In the genomic region with DNA sequence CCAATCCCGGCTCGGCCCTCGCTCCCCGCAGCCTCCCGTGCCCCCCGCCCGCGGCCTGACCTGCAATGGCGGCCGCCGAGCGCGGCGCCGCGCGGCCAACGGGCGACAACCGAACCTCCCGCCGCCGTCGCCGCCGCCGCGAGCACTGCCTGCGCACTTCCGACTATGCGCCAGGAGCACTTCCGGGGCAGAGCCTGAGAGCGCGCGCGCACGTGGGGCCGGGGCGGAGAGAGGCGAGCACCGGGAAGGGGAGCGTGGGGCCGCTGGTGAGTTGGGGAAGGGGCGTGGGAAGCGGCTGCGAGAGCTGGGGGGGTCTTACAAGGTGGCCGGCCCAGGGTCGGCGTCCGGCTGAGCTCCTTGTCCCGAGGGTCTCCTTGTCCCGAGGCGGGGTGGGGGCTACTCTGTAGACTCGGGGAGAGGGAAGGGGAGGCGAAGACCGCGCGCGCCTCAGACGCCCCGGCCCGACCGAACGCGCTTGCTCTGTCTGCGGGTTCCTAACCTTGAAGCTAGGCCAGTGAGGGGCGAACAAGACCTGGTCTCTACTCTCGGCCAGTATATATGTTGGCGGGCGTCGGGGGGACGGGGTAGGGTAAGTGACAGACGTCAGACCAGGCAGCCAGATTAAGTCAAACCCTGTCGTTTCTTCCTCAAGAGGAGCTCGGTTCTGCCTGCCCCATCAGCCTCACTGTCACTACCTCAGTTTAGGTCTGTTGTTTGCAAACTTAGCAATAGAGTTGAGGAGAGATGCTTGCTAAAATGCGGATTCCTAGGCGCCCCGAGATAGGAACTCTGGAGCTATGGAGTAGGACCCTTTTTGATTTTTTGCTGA, we compare ENCODE assay signal across 1 cellular context.
TF ChIP-seq lines count a peak whose summit lies in the region.

A gene with protein sequence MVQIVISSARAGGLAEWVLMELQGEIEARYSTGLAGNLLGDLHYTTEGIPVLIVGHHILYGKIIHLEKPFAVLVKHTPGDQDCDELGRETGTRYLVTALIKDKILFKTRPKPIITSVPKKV (minus strand): TSS at position 165 of the 829 bp plus-strand sequence. CDS start 11,130 bp downstream, outside the sequence.
A gene (plus strand): TSS at position 226 of the 829 bp plus-strand sequence. CDS start 811 bp downstream, outside the sequence.

TF ChIP-seq in K562, 482 proteins besides CTCF, POLR2A, EP300 and RAD21 (continued from another document and continues in another):
- TF ChIP-seq, protein P1, sequence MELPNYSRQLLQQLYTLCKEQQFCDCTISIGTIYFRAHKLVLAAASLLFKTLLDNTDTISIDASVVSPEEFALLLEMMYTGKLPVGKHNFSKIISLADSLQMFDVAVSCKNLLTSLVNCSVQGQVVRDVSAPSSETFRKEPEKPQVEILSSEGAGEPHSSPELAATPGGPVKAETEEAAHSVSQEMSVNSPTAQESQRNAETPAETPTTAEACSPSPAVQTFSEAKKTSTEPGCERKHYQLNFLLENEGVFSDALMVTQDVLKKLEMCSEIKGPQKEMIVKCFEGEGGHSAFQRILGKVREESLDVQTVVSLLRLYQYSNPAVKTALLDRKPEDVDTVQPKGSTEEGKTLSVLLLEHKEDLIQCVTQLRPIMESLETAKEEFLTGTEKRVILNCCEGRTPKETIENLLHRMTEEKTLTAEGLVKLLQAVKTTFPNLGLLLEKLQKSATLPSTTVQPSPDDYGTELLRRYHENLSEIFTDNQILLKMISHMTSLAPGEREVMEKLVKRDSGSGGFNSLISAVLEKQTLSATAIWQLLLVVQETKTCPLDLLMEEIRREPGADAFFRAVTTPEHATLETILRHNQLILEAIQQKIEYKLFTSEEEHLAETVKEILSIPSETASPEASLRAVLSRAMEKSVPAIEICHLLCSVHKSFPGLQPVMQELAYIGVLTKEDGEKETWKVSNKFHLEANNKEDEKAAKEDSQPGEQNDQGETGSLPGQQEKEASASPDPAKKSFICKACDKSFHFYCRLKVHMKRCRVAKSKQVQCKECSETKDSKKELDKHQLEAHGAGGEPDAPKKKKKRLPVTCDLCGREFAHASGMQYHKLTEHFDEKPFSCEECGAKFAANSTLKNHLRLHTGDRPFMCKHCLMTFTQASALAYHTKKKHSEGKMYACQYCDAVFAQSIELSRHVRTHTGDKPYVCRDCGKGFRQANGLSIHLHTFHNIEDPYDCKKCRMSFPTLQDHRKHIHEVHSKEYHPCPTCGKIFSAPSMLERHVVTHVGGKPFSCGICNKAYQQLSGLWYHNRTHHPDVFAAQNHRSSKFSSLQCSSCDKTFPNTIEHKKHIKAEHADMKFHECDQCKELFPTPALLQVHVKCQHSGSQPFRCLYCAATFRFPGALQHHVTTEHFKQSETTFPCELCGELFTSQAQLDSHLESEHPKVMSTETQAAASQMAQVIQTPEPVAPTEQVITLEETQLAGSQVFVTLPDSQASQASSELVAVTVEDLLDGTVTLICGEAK (IDR thresholded peaks at IDR 0.05), result peak; percentile 92
- TF ChIP-seq, protein P1 (CRISPR knock-in tag; IDR thresholded peaks at IDR 0.05), result no peak
- TF ChIP-seq NONO (IDR thresholded peaks at IDR 0.05; ENCODE audit: low read depth in 2 of 2, low read length in 1 of 2), result peak; percentile 83 to 85
- no peak for TF ChIP-seq RBM25 (IDR thresholded peaks at IDR 0.05; ENCODE audit: low read depth, low read length, severe bottlenecking)
- TF ChIP-seq, protein P2, sequence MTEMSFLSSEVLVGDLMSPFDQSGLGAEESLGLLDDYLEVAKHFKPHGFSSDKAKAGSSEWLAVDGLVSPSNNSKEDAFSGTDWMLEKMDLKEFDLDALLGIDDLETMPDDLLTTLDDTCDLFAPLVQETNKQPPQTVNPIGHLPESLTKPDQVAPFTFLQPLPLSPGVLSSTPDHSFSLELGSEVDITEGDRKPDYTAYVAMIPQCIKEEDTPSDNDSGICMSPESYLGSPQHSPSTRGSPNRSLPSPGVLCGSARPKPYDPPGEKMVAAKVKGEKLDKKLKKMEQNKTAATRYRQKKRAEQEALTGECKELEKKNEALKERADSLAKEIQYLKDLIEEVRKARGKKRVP (CRISPR knock-in tag; IDR thresholded peaks at IDR 0.05), result no peak
- no peak for TF ChIP-seq CBX2 (IDR thresholded peaks at IDR 0.05; ENCODE audit: insufficient read depth, low read length, poor library complexity, severe bottlenecking)
- TF ChIP-seq JUN (IDR thresholded peaks at IDR 0.05; ENCODE audit: borderline replicate concordance, low read depth, low read length), result peak; percentile 15; the same call in 1 of the 2 replicates
- TF ChIP-seq JUN (CRISPR knock-in tag; IDR thresholded peaks at IDR 0.05; ENCODE audit: borderline replicate concordance), result no peak
- TF ChIP-seq GABPA (tag; conservative IDR thresholded peaks at IDR 0.05; ENCODE audit: low read depth), result peak; percentile 98
- TF ChIP-seq ZNF232 (CRISPR knock-in tag; IDR thresholded peaks at IDR 0.05), result no peak
- peak; percentile 26; the same call in 1 of the 2 replicates for TF ChIP-seq KLF6 (CRISPR knock-in tag; IDR thresholded peaks at IDR 0.05; ENCODE audit: borderline replicate concordance)
- 0 out of 2 replicates have a peak, but pooled peaks have one; percentile 11 for TF ChIP-seq JUND (IDR thresholded peaks at IDR 0.05; ENCODE audit: borderline replicate concordance, low read depth, low read length)
- TF ChIP-seq JUND (tag; IDR thresholded peaks at IDR 0.05; ENCODE audit: borderline replicate concordance, low read depth, low read length), result no peak
- TF ChIP-seq, protein P3, sequence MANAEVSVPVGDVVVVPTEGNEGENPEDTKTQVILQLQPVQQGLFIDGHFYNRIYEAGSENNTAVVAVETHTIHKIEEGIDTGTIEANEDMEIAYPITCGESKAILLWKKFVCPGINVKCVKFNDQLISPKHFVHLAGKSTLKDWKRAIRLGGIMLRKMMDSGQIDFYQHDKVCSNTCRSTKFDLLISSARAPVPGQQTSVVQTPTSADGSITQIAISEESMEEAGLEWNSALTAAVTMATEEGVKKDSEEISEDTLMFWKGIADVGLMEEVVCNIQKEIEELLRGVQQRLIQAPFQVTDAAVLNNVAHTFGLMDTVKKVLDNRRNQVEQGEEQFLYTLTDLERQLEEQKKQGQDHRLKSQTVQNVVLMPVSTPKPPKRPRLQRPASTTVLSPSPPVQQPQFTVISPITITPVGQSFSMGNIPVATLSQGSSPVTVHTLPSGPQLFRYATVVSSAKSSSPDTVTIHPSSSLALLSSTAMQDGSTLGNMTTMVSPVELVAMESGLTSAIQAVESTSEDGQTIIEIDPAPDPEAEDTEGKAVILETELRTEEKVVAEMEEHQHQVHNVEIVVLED (CRISPR knock-in tag; IDR thresholded peaks at IDR 0.05), result peak; percentile 62
- TF ChIP-seq ZNF175 (CRISPR knock-in tag; IDR thresholded peaks at IDR 0.05; ENCODE audit: low read depth), result no peak
- TF ChIP-seq, protein P4, sequence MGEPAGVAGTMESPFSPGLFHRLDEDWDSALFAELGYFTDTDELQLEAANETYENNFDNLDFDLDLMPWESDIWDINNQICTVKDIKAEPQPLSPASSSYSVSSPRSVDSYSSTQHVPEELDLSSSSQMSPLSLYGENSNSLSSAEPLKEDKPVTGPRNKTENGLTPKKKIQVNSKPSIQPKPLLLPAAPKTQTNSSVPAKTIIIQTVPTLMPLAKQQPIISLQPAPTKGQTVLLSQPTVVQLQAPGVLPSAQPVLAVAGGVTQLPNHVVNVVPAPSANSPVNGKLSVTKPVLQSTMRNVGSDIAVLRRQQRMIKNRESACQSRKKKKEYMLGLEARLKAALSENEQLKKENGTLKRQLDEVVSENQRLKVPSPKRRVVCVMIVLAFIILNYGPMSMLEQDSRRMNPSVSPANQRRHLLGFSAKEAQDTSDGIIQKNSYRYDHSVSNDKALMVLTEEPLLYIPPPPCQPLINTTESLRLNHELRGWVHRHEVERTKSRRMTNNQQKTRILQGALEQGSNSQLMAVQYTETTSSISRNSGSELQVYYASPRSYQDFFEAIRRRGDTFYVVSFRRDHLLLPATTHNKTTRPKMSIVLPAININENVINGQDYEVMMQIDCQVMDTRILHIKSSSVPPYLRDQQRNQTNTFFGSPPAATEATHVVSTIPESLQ (CRISPR knock-in tag; IDR thresholded peaks at IDR 0.05), result 0 out of 2 replicates have a peak, but pooled peaks have one; percentile 24
- TF ChIP-seq, protein P5, sequence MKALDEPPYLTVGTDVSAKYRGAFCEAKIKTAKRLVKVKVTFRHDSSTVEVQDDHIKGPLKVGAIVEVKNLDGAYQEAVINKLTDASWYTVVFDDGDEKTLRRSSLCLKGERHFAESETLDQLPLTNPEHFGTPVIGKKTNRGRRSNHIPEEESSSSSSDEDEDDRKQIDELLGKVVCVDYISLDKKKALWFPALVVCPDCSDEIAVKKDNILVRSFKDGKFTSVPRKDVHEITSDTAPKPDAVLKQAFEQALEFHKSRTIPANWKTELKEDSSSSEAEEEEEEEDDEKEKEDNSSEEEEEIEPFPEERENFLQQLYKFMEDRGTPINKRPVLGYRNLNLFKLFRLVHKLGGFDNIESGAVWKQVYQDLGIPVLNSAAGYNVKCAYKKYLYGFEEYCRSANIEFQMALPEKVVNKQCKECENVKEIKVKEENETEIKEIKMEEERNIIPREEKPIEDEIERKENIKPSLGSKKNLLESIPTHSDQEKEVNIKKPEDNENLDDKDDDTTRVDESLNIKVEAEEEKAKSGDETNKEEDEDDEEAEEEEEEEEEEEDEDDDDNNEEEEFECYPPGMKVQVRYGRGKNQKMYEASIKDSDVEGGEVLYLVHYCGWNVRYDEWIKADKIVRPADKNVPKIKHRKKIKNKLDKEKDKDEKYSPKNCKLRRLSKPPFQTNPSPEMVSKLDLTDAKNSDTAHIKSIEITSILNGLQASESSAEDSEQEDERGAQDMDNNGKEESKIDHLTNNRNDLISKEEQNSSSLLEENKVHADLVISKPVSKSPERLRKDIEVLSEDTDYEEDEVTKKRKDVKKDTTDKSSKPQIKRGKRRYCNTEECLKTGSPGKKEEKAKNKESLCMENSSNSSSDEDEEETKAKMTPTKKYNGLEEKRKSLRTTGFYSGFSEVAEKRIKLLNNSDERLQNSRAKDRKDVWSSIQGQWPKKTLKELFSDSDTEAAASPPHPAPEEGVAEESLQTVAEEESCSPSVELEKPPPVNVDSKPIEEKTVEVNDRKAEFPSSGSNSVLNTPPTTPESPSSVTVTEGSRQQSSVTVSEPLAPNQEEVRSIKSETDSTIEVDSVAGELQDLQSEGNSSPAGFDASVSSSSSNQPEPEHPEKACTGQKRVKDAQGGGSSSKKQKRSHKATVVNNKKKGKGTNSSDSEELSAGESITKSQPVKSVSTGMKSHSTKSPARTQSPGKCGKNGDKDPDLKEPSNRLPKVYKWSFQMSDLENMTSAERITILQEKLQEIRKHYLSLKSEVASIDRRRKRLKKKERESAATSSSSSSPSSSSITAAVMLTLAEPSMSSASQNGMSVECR (CRISPR knock-in tag; IDR thresholded peaks at IDR 0.05), result peak; percentile 89
- no peak for TF ChIP-seq RNF2 (IDR thresholded peaks at IDR 0.05)
- TF ChIP-seq POU5F1 (IDR thresholded peaks at IDR 0.05; ENCODE audit: borderline replicate concordance, low read depth, low read length, partially characterized antibody), result no peak
- 0 out of 2 replicates have a peak, but pooled peaks have one; percentile 38 for TF ChIP-seq ERF (CRISPR knock-in tag; IDR thresholded peaks at IDR 0.05)
- TF ChIP-seq SLC30A9 (CRISPR knock-in tag; IDR thresholded peaks at IDR 0.05), result no peak
- TF ChIP-seq CREBBP (IDR thresholded peaks at IDR 0.05; ENCODE audit: low read depth, low read length), result no peak
- TF ChIP-seq, protein P6, sequence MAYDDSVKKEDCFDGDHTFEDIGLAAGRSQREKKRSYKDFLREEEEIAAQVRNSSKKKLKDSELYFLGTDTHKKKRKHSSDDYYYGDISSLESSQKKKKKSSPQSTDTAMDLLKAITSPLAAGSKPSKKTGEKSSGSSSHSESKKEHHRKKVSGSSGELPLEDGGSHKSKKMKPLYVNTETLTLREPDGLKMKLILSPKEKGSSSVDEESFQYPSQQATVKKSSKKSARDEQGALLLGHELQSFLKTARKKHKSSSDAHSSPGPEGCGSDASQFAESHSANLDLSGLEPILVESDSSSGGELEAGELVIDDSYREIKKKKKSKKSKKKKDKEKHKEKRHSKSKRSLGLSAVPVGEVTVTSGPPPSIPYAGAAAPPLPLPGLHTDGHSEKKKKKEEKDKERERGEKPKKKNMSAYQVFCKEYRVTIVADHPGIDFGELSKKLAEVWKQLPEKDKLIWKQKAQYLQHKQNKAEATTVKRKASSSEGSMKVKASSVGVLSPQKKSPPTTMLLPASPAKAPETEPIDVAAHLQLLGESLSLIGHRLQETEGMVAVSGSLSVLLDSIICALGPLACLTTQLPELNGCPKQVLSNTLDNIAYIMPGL (CRISPR knock-in tag; IDR thresholded peaks at IDR 0.05), result peak; percentile 78; the same call in 1 of the 2 replicates
- TF ChIP-seq, protein P7, sequence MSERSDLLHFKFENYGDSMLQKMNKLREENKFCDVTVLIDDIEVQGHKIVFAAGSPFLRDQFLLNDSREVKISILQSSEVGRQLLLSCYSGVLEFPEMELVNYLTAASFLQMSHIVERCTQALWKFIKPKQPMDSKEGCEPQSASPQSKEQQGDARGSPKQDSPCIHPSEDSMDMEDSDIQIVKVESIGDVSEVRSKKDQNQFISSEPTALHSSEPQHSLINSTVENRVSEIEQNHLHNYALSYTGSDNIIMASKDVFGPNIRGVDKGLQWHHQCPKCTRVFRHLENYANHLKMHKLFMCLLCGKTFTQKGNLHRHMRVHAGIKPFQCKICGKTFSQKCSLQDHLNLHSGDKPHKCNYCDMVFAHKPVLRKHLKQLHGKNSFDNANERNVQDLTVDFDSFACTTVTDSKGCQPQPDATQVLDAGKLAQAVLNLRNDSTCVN (CRISPR knock-in tag; IDR thresholded peaks at IDR 0.05), result 0 out of 2 replicates have a peak, but pooled peaks have one; percentile 44
